Comparison of ENCODE assay signal across 13 cellular contexts in the genomic region with DNA sequence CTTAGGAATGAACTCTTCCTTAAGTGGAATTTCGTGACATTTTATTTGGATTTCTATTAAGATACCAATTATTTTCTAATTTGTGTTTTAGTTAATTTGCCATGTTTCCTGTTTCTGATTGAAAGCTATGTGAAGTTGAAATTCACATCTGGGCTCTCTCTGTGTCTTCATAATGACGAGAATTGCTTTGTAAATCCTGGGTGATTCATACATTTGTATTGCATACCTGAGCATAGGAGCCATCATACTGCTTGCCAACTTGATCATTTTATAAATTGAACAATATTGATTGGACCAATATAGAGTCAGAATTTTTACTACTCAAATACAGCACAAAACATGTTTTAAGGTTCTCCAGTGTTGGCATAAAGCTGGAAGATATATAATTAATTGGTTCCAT.
DNase-seq lines count a peak whose midpoint lies in the region; ATAC-seq and TF ChIP-seq lines count a peak whose summit lies in the region.
"Had no signal": no experiment of that assay in that cellular context is flagged by ENCODE, and none has a peak within 500 bp of the region (broad histone marks: within the 10 kb centered on the region; RNA-seq: fewer than 3 reads in every experiment).

No MANE protein-coding gene starts in this region.

- H4K20me1 ChIP-seq in HCT116 (ENCODE audit: insufficient read depth) = no peaks in the 10 kb centered on the region
- no peaks in the 10 kb centered on the region for H4K20me1 ChIP-seq in mammary epithelial cell (ENCODE audit: insufficient read depth, low read length)
- H4K20me1 ChIP-seq in PC-9 (ENCODE audit: insufficient read depth) = no peaks in the 10 kb centered on the region
- H4K20me1 ChIP-seq: BLaER1 had no signal

- H3K9me2 ChIP-seq in HCT116 (ENCODE audit: insufficient read depth) (no peaks in the 10 kb centered on the region), PC-9 (ENCODE audit: insufficient read depth) (no peaks in the 10 kb centered on the region)

- intact Hi-C loops in HCT116 (cut with micrococcal nuclease) (no loop called here), mammary epithelial cell (cut with micrococcal nuclease) (loop anchor here (5.0 kb wide), 1 partner anchor 37 kb away; no protein-coding TSS in a partner anchor), PC-9 (cut with micrococcal nuclease; ENCODE audit: unreplicated experiment) (no loop called here)

- dilution Hi-C loops in mammary epithelial cell (cut with HindIII; ENCODE audit: low sequenced_read_pairs) = no loop called here

- CTCF ChIA-PET in HCT116 (lab: Charles Lee) = no interaction called here
- CTCF ChIA-PET in mammary epithelial cell (lab: Charles Lee; ENCODE audit: low non-redundant PET) = no interaction called here
- CTCF ChIA-PET in PC-9 (lab: Charles Lee) = no interaction called here

- POLR2A ChIA-PET in HCT116 (lab: Charles Lee) = no interaction called here
- POLR2A ChIA-PET in PC-9 (lab: Charles Lee; ENCODE audit: unreplicated experiment) = no interaction called here

- no peak for DNase-seq in HCT116 (ENCODE audit: low read depth, low spot score)
- peak; percentile 52 for DNase-seq in mammary epithelial cell
- DNase-seq in iris pigment epithelial cell (ENCODE audit: low read depth) = peak; percentile 4
- DNase-seq in NCI-H82 treated with DMSO at 0.1 percent for 48 hours (lab: John Stamatoyannopoulos, UW; ENCODE audit: unreplicated experiment) = no peak
- no peak for DNase-seq in PC-9
- no peak for DNase-seq in stimulated activated naive CD4-positive, alpha-beta T cell treated with Interleukin-2 at 50 U/mL for 16 hours (lab: John Stamatoyannopoulos, UW)
- DNase-seq: Caco-2; CD8-positive, alpha-beta memory T cell; DMS53; GM23248; IMR-90 had no signal

- no peak for TF ChIP-seq POLR2A in HCT116 (IDR thresholded peaks at IDR 0.05; ENCODE audit: borderline replicate concordance, extremely low read depth, insufficient read depth, insufficient read length)

- H3K4me3 ChIP-seq in HCT116 (replicated peaks in 1 of 2; ENCODE audit: low read depth in 1 of 2, low read length in 2 of 2) (no peak overlapping the region), mammary epithelial cell (replicated peaks in 1 of 3; ENCODE audit: insufficient read depth in 1 of 3, low read depth in 2 of 3, low read length in 3 of 3) (no peak overlapping the region), PC-9 (no peak overlapping the region)
- H3K4me3 ChIP-seq: A549, BLaER1, GM23248 had no signal

- H3K27me3 ChIP-seq in HCT116 (ENCODE audit: insufficient read depth, low read length) (no peaks in the 10 kb centered on the region), mammary epithelial cell (ENCODE audit: insufficient read depth, low read length) (no peaks in the 10 kb centered on the region), PC-9 (ENCODE audit: insufficient read depth, low read depth) (no peaks in the 10 kb centered on the region)
- H3K27me3 ChIP-seq: BLaER1 had no signal

- H3F3A ChIP-seq in PC-9 (ENCODE audit: insufficient read depth, low read depth) = no peaks in the 10 kb centered on the region

- H3K36me3 ChIP-seq in HCT116 (ENCODE audit: control insufficient read depth in 1 of 2, insufficient read depth in 2 of 2, low read length in 2 of 2) = no peaks in the 10 kb centered on the region
- H3K36me3 ChIP-seq in mammary epithelial cell (ENCODE audit: insufficient read depth, low read length) = no peaks in the 10 kb centered on the region
- H3K36me3 ChIP-seq in PC-9 (ENCODE audit: low read depth) = no peaks in the 10 kb centered on the region
- H3K36me3 ChIP-seq: BLaER1 had no signal

- no TSS peak for BruUV-seq in HCT116 (replicated peaks; lab: Mats Ljungman, UMichigan)
- no TSS peak for BruUV-seq in mammary epithelial cell (replicated peaks; lab: Mats Ljungman, UMichigan)
- no TSS peak for BruUV-seq in PC-9 (replicated peaks; lab: Mats Ljungman, UMichigan)

- 19% methylated on average over 2 of the region's 2 CpGs for WGBS in mammary epithelial cell (ENCODE audit: low coverage, missing lambda C conversion rate)

- H2AFZ ChIP-seq in HCT116 (ENCODE audit: low read depth, low read length, poor library complexity, severe bottlenecking) = peak overlapping the region; percentile 90
- no peak overlapping the region for H2AFZ ChIP-seq in mammary epithelial cell (ENCODE audit: low read depth, low read length)
- H2AFZ ChIP-seq in PC-9 = no peak overlapping the region
- H2AFZ ChIP-seq: GM23248 had no signal

- H3K4me1 ChIP-seq in HCT116 (ENCODE audit: control insufficient read depth in 1 of 2, insufficient read depth in 2 of 2, low read length in 2 of 2) = peaks cover 0 to 35% of the 10 kb centered on the region in 2 experiments; a peak in 2 of 4 replicates
- peaks cover 35% of the 10 kb centered on the region for H3K4me1 ChIP-seq in mammary epithelial cell (ENCODE audit: insufficient read depth, low read length)
- H3K4me1 ChIP-seq in PC-9 (replicated peaks; ENCODE audit: insufficient read depth) = no peaks in the 10 kb centered on the region
- H3K4me1 ChIP-seq: BLaER1, Caco-2 had no signal

- no peaks in the 10 kb centered on the region for H3K79me2 ChIP-seq in HCT116 (ENCODE audit: insufficient read depth, low read length)
- no peaks in the 10 kb centered on the region for H3K79me2 ChIP-seq in mammary epithelial cell (ENCODE audit: insufficient read depth, low read length)
- H3K79me2 ChIP-seq in PC-9 (ENCODE audit: low read depth) = no peaks in the 10 kb centered on the region

- H3K27ac ChIP-seq in HCT116 (ENCODE audit: low read depth, low read length) (no peak overlapping the region), mammary epithelial cell (ENCODE audit: insufficient read depth, low read depth, low read length) (peak overlapping the region; percentile 49), PC-9 (no peak overlapping the region)
- H3K27ac ChIP-seq: A549, BLaER1, GM23248 had no signal

- H3K4me2 ChIP-seq in HCT116 (ENCODE audit: low read length) = peak overlapping the region; percentile 6
- H3K4me2 ChIP-seq in mammary epithelial cell (ENCODE audit: insufficient read depth, low read depth, low read length) = peak overlapping the region; percentile 30
- no peak overlapping the region for H3K4me2 ChIP-seq in PC-9
- H3K4me2 ChIP-seq: A549, BLaER1 had no signal

- ATAC-seq in HCT116 = no peak
- ATAC-seq: A549 had no signal

- H3K9me3 ChIP-seq in HCT116 (ENCODE audit: control insufficient read depth in 1 of 2, insufficient read depth in 1 of 2, low read depth in 1 of 2, low read length in 2 of 2) (no peaks in the 10 kb centered on the region), mammary epithelial cell (replicated peaks; ENCODE audit: insufficient read depth, low read length) (no peaks in the 10 kb centered on the region), PC-9 (ENCODE audit: insufficient read depth, low read depth) (peaks cover 6% of the 10 kb centered on the region)
- H3K9me3 ChIP-seq: A549, BLaER1, Caco-2 had no signal

- H3K9ac ChIP-seq in HCT116 (ENCODE audit: low read length) = no peak overlapping the region
- H3K9ac ChIP-seq in mammary epithelial cell (ENCODE audit: insufficient read depth, low read length) = no peak overlapping the region
- H3K9ac ChIP-seq: BLaER1, GM23248 had no signal

- TF ChIP-seq CTCF in HCT116 (IDR thresholded peaks at IDR 0.05 in 2 of 3, conservative IDR thresholded peaks at IDR 0.05 in 1 of 3; ENCODE audit: borderline replicate concordance in 1 of 3, insufficient read depth in 1 of 3, low read depth in 2 of 3, low read length in 2 of 3) (no peak), mammary epithelial cell (conservative IDR thresholded peaks at IDR 0.05 in 1 of 2, IDR thresholded peaks at IDR 0.05 in 1 of 2; ENCODE audit: extremely low read depth in 1 of 2, insufficient read depth in 1 of 2, low read depth in 1 of 2, low read length in 2 of 2) (no peak), PC-9 (conservative IDR thresholded peaks at IDR 0.05) (no peak)

- in situ Hi-C loops in mammary epithelial cell (cut with MboI; ENCODE audit: low sequenced_read_pairs in 2 of 2) = no loop called here

- TF ChIP-seq RAD21 in HCT116 (IDR thresholded peaks at IDR 0.05; ENCODE audit: low read depth) = no peak

- RAD21 ChIA-PET in HCT116 (lab: Charles Lee; ENCODE audit: low non-redundant PET in 1 of 2, low total read pairs in 2 of 2, uncharacterized antibody in 2 of 2, unreplicated experiment in 2 of 2) = no interaction called here

TF ChIP-seq in HCT116, 20 proteins besides CTCF, POLR2A, EP300 and RAD21:
- TF ChIP-seq FOSL1 (IDR thresholded peaks at IDR 0.05; ENCODE audit: low read depth) (peak; percentile 27; the same call in 1 of the 2 replicates), EZH2 (IDR thresholded peaks at IDR 0.05) (no peak)

Comparison
In these comparisons a context has a peak if more than half of its experiments do, and no peak if none do; other contexts are left out.
1. DNase-seq: peak in mammary epithelial cell (single experiment) and iris pigment epithelial cell (single experiment); none in HCT116 (single experiment), NCI-H82 treated with DMSO at 0.1 percent for 48 hours (single experiment), PC-9 (0 of 2) and stimulated activated naive CD4-positive, alpha-beta T cell treated with Interleukin-2 at 50 U/mL for 16 hours (single experiment).